Comparison of ENCODE assay signal across 8 cellular contexts in genomic region chr13:30865131-30866009, GRCh38. TPM values are rescaled to one million over a fixed set of nuclear protein-coding genes. Genes with fewer than 3 reads are reported as not detected.
DNase-seq lines count a peak whose midpoint lies in the region; ATAC-seq and TF ChIP-seq lines count a peak whose summit lies in the region.

No MANE protein-coding gene starts in this region.

- H3K4me3 ChIP-seq in A673 (ENCODE audit: low read depth, low read length, poor library complexity, severe bottlenecking) = no peak overlapping the region

- BruUV-seq in A673 (replicated peaks; lab: Mats Ljungman, UMichigan) = no TSS peak

- DNase-seq in A673 (ENCODE audit: low spot score) = peak; percentile 91
- peak; percentile 84 for DNase-seq in NCI-H69 (lab: John Stamatoyannopoulos, UW)
- peak; percentile 32 to 33 for DNase-seq in activated CD4-positive, alpha-beta T cell treated with anti-CD3 and anti-CD28 coated beads, Interleukin-2, amount 50 U/mL, for 4 hours
- peak; percentile 13 for DNase-seq in effector CD4-positive, alpha-beta T cell
- peak; percentile 87 for DNase-seq in medulla oblongata (ENCODE audit: extremely low spot score)
- DNase-seq in stimulated activated CD4-positive, alpha-beta T cell treated with anti-CD3 and anti-CD28 coated beads, TNF-alpha, amount 100 ng/mL, for 24 hours (ENCODE audit: low read depth in 3 of 3) = peak; percentile 11 to 41 (median 27)

- H3K9me3 ChIP-seq in A673 (ENCODE audit: low read depth, low read length, poor library complexity, severe bottlenecking) = no peaks in the 10 kb centered on the region

- no peaks in the 10 kb centered on the region for H3K36me3 ChIP-seq in A673 (ENCODE audit: insufficient read depth, low read length, poor library complexity, severe bottlenecking)

- H3K4me1 ChIP-seq in A673 (ENCODE audit: insufficient read depth, low read length, poor library complexity, severe bottlenecking) = peaks cover 14% of the 10 kb centered on the region

- ATAC-seq in GM18520 (IDR thresholded peaks at IDR 0.05; ENCODE audit: unreplicated experiment) = peak; percentile 58
- ATAC-seq in HG03432 (IDR thresholded peaks at IDR 0.05; ENCODE audit: unreplicated experiment) = peak; percentile 91

- peak; percentile 98 for TF ChIP-seq CTCF in A673 (conservative IDR thresholded peaks at IDR 0.05; ENCODE audit: low read depth, low read length)

- POLR2A ChIA-PET in A673 (lab: Charles Lee; ENCODE audit: low non-redundant PET) = no interaction called here

- H3K27ac ChIP-seq in A673 (ENCODE audit: low read depth, low read length, poor library complexity, severe bottlenecking) = no peak overlapping the region

- no peaks in the 10 kb centered on the region for H3K27me3 ChIP-seq in A673 (replicated peaks; ENCODE audit: insufficient read depth, low read depth, low read length, poor library complexity)

- CTCF ChIA-PET in A673 (lab: Charles Lee) = interaction anchor here (0.6 to 1.5 kb wide), 3 partner anchors 10 to 1222 kb away, joined by 3 read pairs; no protein-coding TSS in a partner anchor

- intact Hi-C loops in A673 (cut with micrococcal nuclease; ENCODE audit: unreplicated experiment) = loop anchor here (5.0 kb wide), 3 partner anchors 177 to 443 kb away; partner anchors contain the start of gene UBE2L5

RNA-seq across cellular contexts. Expression of gene MEDAG, which starts 40.7 kb away (rescaled TPM):
- not detected in 2 replicates for total RNA-seq in A673 (2021)

Comparison
In these comparisons a context has a peak if more than half of its experiments do, and no peak if none do; other contexts are left out.
1. DNase-seq: peak in every context shown above with its lines; median percentile 91 in A673; 87 in medulla oblongata; 84 in NCI-H69; 32 in activated CD4-positive, alpha-beta T cell treated with anti-CD3 and anti-CD28 coated beads, Interleukin-2, amount 50 U/mL, for 4 hours; 27 in stimulated activated CD4-positive, alpha-beta T cell treated with anti-CD3 and anti-CD28 coated beads, TNF-alpha, amount 100 ng/mL, for 24 hours; 13 in effector CD4-positive, alpha-beta T cell.